1 cellular context compared by ENCODE assay signal in the genomic region with DNA sequence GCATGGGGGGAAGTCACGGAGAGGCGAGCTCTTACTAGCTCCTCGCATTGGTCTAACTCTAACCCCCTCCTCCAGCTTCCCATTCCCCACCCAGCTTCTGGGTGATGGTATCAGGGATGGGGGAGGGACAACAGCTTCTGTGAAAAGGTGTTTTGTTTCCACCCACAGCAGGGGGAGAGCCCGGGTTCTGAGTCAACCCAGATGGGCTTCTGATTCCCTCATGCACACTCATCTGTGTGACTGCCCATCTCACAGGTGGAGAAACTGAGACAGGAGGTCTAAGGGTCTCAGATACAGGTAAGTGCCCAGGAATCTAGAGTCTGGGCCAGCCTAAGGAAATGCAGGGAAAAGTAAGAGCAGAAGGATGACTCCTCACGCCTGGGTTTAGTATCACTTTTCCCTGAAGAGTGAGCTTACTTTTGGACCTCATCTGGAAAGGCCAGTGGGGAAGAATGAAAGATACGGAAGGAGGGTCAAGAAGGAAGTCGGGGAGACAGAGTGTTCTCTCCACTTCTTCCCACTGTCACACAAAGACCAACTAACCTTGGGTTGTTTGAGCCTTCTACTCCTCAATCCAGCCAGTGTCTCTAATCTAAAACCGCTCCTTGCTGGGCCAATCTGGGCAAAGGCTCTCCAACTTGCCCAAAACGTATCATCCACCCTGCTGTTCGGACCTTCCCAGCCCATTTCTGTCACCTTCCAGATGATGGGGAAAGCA.
TF ChIP-seq lines count a peak whose summit lies in the region.

No MANE protein-coding gene starts in this region.

TF ChIP-seq in HepG2, 621 proteins besides CTCF, POLR2A, EP300 and RAD21:
- TF ChIP-seq SALL2 (CRISPR knock-in tag; IDR thresholded peaks at IDR 0.05) (0 out of 2 replicates have a peak, but pooled peaks have one; percentile 7), THAP9 (CRISPR knock-in tag; IDR thresholded peaks at IDR 0.05; ENCODE audit: borderline replicate concordance) (0 out of 2 replicates have a peak, but pooled peaks have one; percentile 4), ZNF629 (CRISPR knock-in tag; conservative IDR thresholded peaks at IDR 0.05) (peak; percentile 33; the same call in 1 of the 2 replicates), SOX6 (IDR thresholded peaks at IDR 0.05) (no peak), SOX6 (CRISPR knock-in tag; IDR thresholded peaks at IDR 0.05) (no peak), UBTF (CRISPR knock-in tag; IDR thresholded peaks at IDR 0.05) (peak; percentile 23; the same call in 1 of the 2 replicates)
- TF ChIP-seq, protein P1, sequence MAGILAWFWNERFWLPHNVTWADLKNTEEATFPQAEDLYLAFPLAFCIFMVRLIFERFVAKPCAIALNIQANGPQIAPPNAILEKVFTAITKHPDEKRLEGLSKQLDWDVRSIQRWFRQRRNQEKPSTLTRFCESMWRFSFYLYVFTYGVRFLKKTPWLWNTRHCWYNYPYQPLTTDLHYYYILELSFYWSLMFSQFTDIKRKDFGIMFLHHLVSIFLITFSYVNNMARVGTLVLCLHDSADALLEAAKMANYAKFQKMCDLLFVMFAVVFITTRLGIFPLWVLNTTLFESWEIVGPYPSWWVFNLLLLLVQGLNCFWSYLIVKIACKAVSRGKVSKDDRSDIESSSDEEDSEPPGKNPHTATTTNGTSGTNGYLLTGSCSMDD (CRISPR knock-in tag; IDR thresholded peaks at IDR 0.05): 0 out of 2 replicates have a peak, but pooled peaks have one; percentile 56
- TF ChIP-seq, protein P2, sequence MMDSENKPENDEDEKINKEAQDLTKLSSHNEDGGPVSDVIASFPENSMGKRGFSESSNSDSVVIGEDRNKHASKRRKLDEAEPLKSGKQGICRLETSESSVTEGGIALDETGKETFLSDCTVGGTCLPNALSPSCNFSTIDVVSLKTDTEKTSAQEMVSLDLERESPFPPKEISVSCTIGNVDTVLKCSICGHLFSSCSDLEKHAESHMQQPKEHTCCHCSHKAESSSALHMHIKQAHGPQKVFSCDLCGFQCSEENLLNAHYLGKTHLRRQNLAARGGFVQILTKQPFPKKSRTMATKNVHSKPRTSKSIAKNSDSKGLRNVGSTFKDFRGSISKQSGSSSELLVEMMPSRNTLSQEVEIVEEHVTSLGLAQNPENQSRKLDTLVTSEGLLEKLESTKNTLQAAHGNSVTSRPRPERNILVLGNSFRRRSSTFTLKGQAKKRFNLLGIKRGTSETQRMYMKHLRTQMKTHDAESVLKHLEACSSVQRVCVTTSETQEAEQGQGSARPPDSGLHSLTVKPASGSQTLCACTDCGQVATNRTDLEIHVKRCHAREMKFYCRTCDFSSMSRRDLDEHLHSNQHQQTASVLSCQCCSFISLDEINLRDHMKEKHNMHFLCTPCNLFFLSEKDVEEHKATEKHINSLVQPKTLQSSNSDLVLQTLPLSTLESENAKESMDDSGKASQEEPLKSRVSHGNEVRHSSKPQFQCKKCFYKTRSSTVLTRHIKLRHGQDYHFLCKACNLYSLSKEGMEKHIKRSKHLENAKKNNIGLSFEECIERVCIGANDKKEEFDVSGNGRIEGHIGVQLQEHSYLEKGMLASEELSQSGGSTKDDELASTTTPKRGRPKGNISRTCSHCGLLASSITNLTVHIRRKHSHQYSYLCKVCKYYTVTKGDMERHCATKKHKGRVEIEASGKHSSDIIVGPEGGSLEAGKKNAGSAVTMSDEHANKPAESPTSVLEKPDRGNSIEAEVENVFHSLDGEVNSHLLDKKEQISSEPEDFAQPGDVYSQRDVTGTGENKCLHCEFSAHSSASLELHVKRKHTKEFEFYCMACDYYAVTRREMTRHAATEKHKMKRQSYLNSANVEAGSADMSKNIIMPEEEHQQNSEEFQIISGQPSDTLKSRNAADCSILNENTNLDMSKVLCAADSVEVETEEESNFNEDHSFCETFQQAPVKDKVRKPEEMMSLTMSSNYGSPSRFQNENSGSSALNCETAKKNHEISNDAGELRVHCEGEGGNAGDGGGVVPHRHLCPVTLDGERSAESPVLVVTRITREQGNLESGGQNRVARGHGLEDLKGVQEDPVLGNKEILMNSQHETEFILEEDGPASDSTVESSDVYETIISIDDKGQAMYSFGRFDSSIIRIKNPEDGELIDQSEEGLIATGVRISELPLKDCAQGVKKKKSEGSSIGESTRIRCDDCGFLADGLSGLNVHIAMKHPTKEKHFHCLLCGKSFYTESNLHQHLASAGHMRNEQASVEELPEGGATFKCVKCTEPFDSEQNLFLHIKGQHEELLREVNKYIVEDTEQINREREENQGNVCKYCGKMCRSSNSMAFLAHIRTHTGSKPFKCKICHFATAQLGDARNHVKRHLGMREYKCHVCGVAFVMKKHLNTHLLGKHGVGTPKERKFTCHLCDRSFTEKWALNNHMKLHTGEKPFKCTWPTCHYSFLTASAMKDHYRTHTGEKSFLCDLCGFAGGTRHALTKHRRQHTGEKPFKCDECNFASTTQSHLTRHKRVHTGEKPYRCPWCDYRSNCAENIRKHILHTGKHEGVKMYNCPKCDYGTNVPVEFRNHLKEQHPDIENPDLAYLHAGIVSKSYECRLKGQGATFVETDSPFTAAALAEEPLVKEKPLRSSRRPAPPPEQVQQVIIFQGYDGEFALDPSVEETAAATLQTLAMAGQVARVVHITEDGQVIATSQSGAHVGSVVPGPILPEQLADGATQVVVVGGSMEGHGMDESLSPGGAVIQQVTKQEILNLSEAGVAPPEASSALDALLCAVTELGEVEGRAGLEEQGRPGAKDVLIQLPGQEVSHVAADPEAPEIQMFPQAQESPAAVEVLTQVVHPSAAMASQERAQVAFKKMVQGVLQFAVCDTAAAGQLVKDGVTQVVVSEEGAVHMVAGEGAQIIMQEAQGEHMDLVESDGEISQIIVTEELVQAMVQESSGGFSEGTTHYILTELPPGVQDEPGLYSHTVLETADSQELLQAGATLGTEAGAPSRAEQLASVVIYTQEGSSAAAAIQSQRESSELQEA (CRISPR knock-in tag; IDR thresholded peaks at IDR 0.05; ENCODE audit: not compliant biosample characterization): no peak
- TF ChIP-seq, protein P3, sequence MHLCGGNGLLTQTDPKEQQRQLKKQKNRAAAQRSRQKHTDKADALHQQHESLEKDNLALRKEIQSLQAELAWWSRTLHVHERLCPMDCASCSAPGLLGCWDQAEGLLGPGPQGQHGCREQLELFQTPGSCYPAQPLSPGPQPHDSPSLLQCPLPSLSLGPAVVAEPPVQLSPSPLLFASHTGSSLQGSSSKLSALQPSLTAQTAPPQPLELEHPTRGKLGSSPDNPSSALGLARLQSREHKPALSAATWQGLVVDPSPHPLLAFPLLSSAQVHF (CRISPR knock-in tag; IDR thresholded peaks at IDR 0.05): 0 out of 2 replicates have a peak, but pooled peaks have one; percentile 48
